ENCODE assay signal across 18 cellular contexts in genomic region chr2:30561349-30561748, GRCh38.
"Had no signal": no experiment of that assay in that cellular context is flagged by ENCODE, and none has a peak within 500 bp of the region (broad histone marks: within the 10 kb centered on the region; RNA-seq: fewer than 3 reads in every experiment).

No MANE protein-coding gene starts in this region.

- H3K36me3 ChIP-seq: adrenal gland, right atrium auricular region, thyroid gland, vagina had no signal

- ATAC-seq: activated T-helper 17 cell treated with anti-CD3 and anti-CD28 coated beads, Interleukin-2, amount 50 U/mL, for 72 hours; esophagus mucosa; foreskin keratinocyte; left colon; mucosa of descending colon; naive thymus-derived CD8-positive, alpha-beta T cell had no signal

- H3K27me3 ChIP-seq: adrenal gland, foreskin keratinocyte, right atrium auricular region, thyroid gland, vagina had no signal

- H3K27ac ChIP-seq: adrenal gland, foreskin keratinocyte, right atrium auricular region, thyroid gland, vagina had no signal

- H3K4me3 ChIP-seq: adrenal gland, mucosa of descending colon, right atrium auricular region, thyroid gland, vagina had no signal

- H3K9me3 ChIP-seq: adrenal gland, mucosa of descending colon, right atrium auricular region, thyroid gland, vagina had no signal

- DNase-seq: activated B cell treated with CpG ODN at 0.5 μM for 24 hours; activated CD4-positive, alpha-beta T cell treated with anti-CD3 and anti-CD28 coated beads, Interleukin-2, amount 50 U/mL, for 1 hour; activated naive CD4-positive, alpha-beta T cell treated with anti-CD3 and anti-CD28 coated beads, Interleukin-2, amount 50 U/mL, for 16 hours; activated T-cell treated with anti-CD3 and anti-CD28 coated beads for 4 hours; adrenal gland; foreskin keratinocyte; immature natural killer cell; left colon; mammary epithelial cell; mucosa of descending colon; naive thymus-derived CD8-positive, alpha-beta T cell; posterior cingulate gyrus; small intestine; thyroid gland had no signal

- H3K4me1 ChIP-seq: adrenal gland, foreskin keratinocyte, right atrium auricular region, vagina had no signal
